ENCODE assay signal across 20 cellular contexts in genomic region chrX:9493936-9494335, GRCh38. TPM values are rescaled to one million over a fixed set of nuclear protein-coding genes. Genes with fewer than 3 reads are reported as not detected.
DNase-seq lines count a peak whose midpoint lies in the region; ATAC-seq, FAIRE-seq and TF ChIP-seq lines count a peak whose summit lies in the region.
"Had no signal": no experiment of that assay in that cellular context is flagged by ENCODE, and none has a peak within 500 bp of the region (broad histone marks: within the 10 kb centered on the region; RNA-seq: fewer than 3 reads in every experiment).

No MANE protein-coding gene starts in this region.

- no peaks in the 10 kb centered on the region for H3K27me3 ChIP-seq in HepG2 (ENCODE audit: control insufficient read depth in 1 of 2, insufficient read depth in 2 of 2, low read length in 2 of 2)
- H3K27me3 ChIP-seq in right lobe of liver: no peaks in the 10 kb centered on the region
- H3K27me3 ChIP-seq in brain microvascular endothelial cell (replicated peaks): no peaks in the 10 kb centered on the region
- no peaks in the 10 kb centered on the region for H3K27me3 ChIP-seq in sigmoid colon

- BruUV-seq in HepG2 (replicated peaks; lab: Mats Ljungman, UMichigan): no TSS peak

- in situ Hi-C loops in HepG2 (cut with HindIII; ENCODE audit: extremely low pct_ligation_motif_present, low pct_unique_long_range_greater_than_20kb): no loop called here
- in situ Hi-C loops in brain microvascular endothelial cell (cut with HindIII; ENCODE audit: low pct_ligation_motif_present, low sequenced_read_pairs): no loop called here

- no peak overlapping the region for H2AFZ ChIP-seq in HepG2 (ENCODE audit: low read length)

- no peak for TF ChIP-seq RAD21 in HepG2 (CRISPR knock-in tag; IDR thresholded peaks at IDR 0.05)

- no peaks in the 10 kb centered on the region for H3K9me3 ChIP-seq in HepG2 (ENCODE audit: low read length)
- H3K9me3 ChIP-seq in right lobe of liver: no peaks in the 10 kb centered on the region
- no peaks in the 10 kb centered on the region for H3K9me3 ChIP-seq in sigmoid colon
- H3K9me3 ChIP-seq: SK-N-SH had no signal

- H3K4me1 ChIP-seq in HepG2 (ENCODE audit: insufficient read depth, low read length) (peaks cover 6% of the 10 kb centered on the region; the same call in 1 of the 2 replicates), right lobe of liver (no peaks in the 10 kb centered on the region), sigmoid colon (peaks cover 0 to 18% (median 7%) of the 10 kb centered on the region in 4 donors)

- ATAC-seq in HepG2 (no peak), right lobe of liver (no peak), GM18909 (IDR thresholded peaks at IDR 0.05; ENCODE audit: poor library complexity, unreplicated experiment) (no peak), GM21381 (IDR thresholded peaks at IDR 0.05; ENCODE audit: unreplicated experiment) (no peak)
- ATAC-seq: GM12878 had no signal

- H3K4me3 ChIP-seq in HepG2 (replicated peaks in 1 of 3; ENCODE audit: insufficient read depth in 1 of 3, low read depth in 2 of 3, low read length in 3 of 3) (no peak overlapping the region), right lobe of liver (no peak overlapping the region), brain microvascular endothelial cell (ENCODE audit: low read depth, low read length) (no peak overlapping the region), sigmoid colon (no peak overlapping the region)
- H3K4me3 ChIP-seq: GM12878 had no signal

- H3K27ac ChIP-seq in HepG2 (ENCODE audit: extremely low read length, insufficient read depth, low read length) (no peak overlapping the region), right lobe of liver (no peak overlapping the region), brain microvascular endothelial cell (no peak overlapping the region), sigmoid colon (peak overlapping the region in 3 of 4 donors; percentile 12 to 66 (median 64))
- H3K27ac ChIP-seq: 22Rv1 had no signal

- TF ChIP-seq POLR2A in HepG2 (IDR thresholded peaks at IDR 0.05; ENCODE audit: insufficient read depth in 1 of 2, low read depth in 2 of 2, low read length in 2 of 2): no peak
- no peak for TF ChIP-seq POLR2A in right lobe of liver (IDR thresholded peaks at IDR 0.05)
- no peak for TF ChIP-seq POLR2A in sigmoid colon (IDR thresholded peaks at IDR 0.05)

- H3K36me3 ChIP-seq in HepG2 (replicated peaks in 1 of 2; ENCODE audit: control insufficient read depth in 1 of 2, insufficient read depth in 2 of 2, low read length in 2 of 2): peaks cover 2 to 8% of the 10 kb centered on the region in 2 experiments; a peak in 3 of 5 replicates
- no peaks in the 10 kb centered on the region for H3K36me3 ChIP-seq in right lobe of liver
- no peaks in the 10 kb centered on the region for H3K36me3 ChIP-seq in brain microvascular endothelial cell (replicated peaks)
- H3K36me3 ChIP-seq in sigmoid colon: no peaks in the 10 kb centered on the region

- peak; percentile 32 for FAIRE-seq in HepG2 (lab: Jason Lieb, UNC)
- FAIRE-seq: GM12878 had no signal

- no peak for DNase-seq in HepG2 (ENCODE audit: low spot score)
- DNase-seq in right lobe of liver: no peak
- peak; percentile 5 for DNase-seq in brain microvascular endothelial cell
- no peak for DNase-seq in sigmoid colon
- no peak for DNase-seq in 8988T
- DNase-seq in COLO829 (ENCODE audit: low spot score): no peak
- DNase-seq: CD4-positive, alpha-beta T cell; DMS153; EL; KG1; NCI-H1694 treated with DMSO at 0.1 percent for 48 hours; NCI-H2107; NCI-H524; OCI-M1; SHP77; SK-N-SH had no signal

- CTCF ChIA-PET in HepG2 (lab: Yijun Ruan, JAX; ENCODE audit: low intra/inter-chr PET ratio, low total read pairs): no interaction called here

- peaks cover 72% of the 10 kb centered on the region for H3K79me2 ChIP-seq in HepG2 (ENCODE audit: insufficient read depth, low read length)

- POLR2A ChIA-PET in HepG2 (lab: Yijun Ruan, JAX): no interaction called here

- TF ChIP-seq CTCF in HepG2 (CRISPR knock-in tag; IDR thresholded peaks at IDR 0.05): no peak
- no peak for TF ChIP-seq CTCF in right lobe of liver (IDR thresholded peaks at IDR 0.05)
- no peak for TF ChIP-seq CTCF in brain microvascular endothelial cell (IDR thresholded peaks at IDR 0.05; ENCODE audit: low read depth, low read length, missing control alignments)
- no peak for TF ChIP-seq CTCF in sigmoid colon (IDR thresholded peaks at IDR 0.05)

- TF ChIP-seq EP300 in HepG2 (IDR thresholded peaks at IDR 0.05; ENCODE audit: low read depth in 2 of 2, low read length in 2 of 2) (no peak), HepG2 (CRISPR knock-in tag; IDR thresholded peaks at IDR 0.05; ENCODE audit: borderline replicate concordance) (no peak), sigmoid colon (IDR thresholded peaks at IDR 0.05) (no peak)

- intact Hi-C loops in HepG2 (cut with micrococcal nuclease; ENCODE audit: unreplicated experiment): no loop called here
- intact Hi-C loops in right lobe of liver (cut with DNase I): no loop called here
- intact Hi-C loops in sigmoid colon (cut with DNase I): loop anchor here (10.0 kb wide), 1 partner anchor 181 kb away; no protein-coding TSS in a partner anchor

- no peak overlapping the region for H3K9ac ChIP-seq in HepG2 (ENCODE audit: insufficient read depth, low read depth, low read length)
- H3K9ac ChIP-seq: SK-N-SH had no signal

- 100% methylated on average over 4 of the region's 5 CpGs for WGBS in HepG2 (ENCODE audit: low lambda C conversion rate)
- WGBS in right lobe of liver (ENCODE audit: insufficient coverage, low coverage, low lambda C conversion rate, missing lambda C conversion rate): 86% methylated on average over 5 of the region's 5 CpGs
- WGBS in sigmoid colon, 2 donors: 89 to 92% methylated on average over 5 of the region's 5 CpGs

- H4K20me1 ChIP-seq in HepG2 (ENCODE audit: insufficient read depth, low read length): peaks cover 32% of the 10 kb centered on the region

- no peak overlapping the region for H3K4me2 ChIP-seq in HepG2 (ENCODE audit: low read depth, low read length)
- H3K4me2 ChIP-seq: SK-N-SH had no signal

TF ChIP-seq in HepG2, 621 proteins besides CTCF, POLR2A, EP300 and RAD21 (continues in another document):
- TF ChIP-seq ZBTB43 (CRISPR knock-in tag; conservative IDR thresholded peaks at IDR 0.05) (no peak), U2AF2 (IDR thresholded peaks at IDR 0.05; ENCODE audit: low read depth, low read length) (no peak), ZNF530 (CRISPR knock-in tag; IDR thresholded peaks at IDR 0.05; ENCODE audit: low read depth) (no peak), ZBTB21 (CRISPR knock-in tag; IDR thresholded peaks at IDR 0.05) (no peak), EHMT2 (IDR thresholded peaks at IDR 0.05; ENCODE audit: borderline replicate concordance, low read depth, low read length) (no peak), KLF11 (CRISPR knock-in tag; IDR thresholded peaks at IDR 0.05) (no peak), ZNF891 (CRISPR knock-in tag; IDR thresholded peaks at IDR 0.05) (no peak), SMARCE1 (IDR thresholded peaks at IDR 0.05; ENCODE audit: borderline replicate concordance) (no peak)

RNA-seq across cellular contexts. Expression of gene TBL1X, which starts 29.1 kb away (rescaled TPM):
- total RNA-seq in HepG2 (2016; rRNA removed; fragmentation: Illumina TruSeq; extraction: Trizol) (17.6 and 23.9 TPM in 2 replicates), right lobe of liver (10 to 100 TPM; 18.0 to 40.7 (median 20.8) TPM), sigmoid colon (10 to 100 TPM; 16.1 to 25.8 (median 19.5) TPM)
- 5.6 and 7.1 TPM in 2 replicates for total RNA-seq in HepG2 (2016; cell fraction: cytosol; rRNA removed; fragmentation: Illumina TruSeq; extraction: Trizol; ENCODE audit: low read depth)
- 17.3 and 22.5 TPM in 2 replicates for total RNA-seq in HepG2 (2016; cell fraction: insoluble cytoplasmic fraction; rRNA removed; fragmentation: Illumina TruSeq; extraction: Trizol)
- 20.1 and 26.9 TPM in 2 replicates for total RNA-seq in HepG2 (2016; cell fraction: membrane; rRNA removed; fragmentation: Illumina TruSeq; extraction: Trizol)
- total RNA-seq in HepG2 (2016; cell fraction: nucleus; rRNA removed; fragmentation: Illumina TruSeq; extraction: Trizol): 17.2 and 18.5 TPM in 2 replicates
- polyA plus RNA-seq in HepG2 (2011; rRNA removed) (14.4 and 19.9 TPM in 2 replicates), sigmoid colon (10 to 100 TPM in 1 of 3 donors, 1 to 10 TPM in 2; 6.5 to 10.8 (median 8.7) TPM)
- 18.3 and 19.7 TPM in 2 replicates for polyA plus RNA-seq in HepG2 (2011; cell fraction: cytosol; rRNA removed)
- polyA plus RNA-seq in HepG2 (2011; cell fraction: nucleus; rRNA removed): 19.7 and 23.1 TPM in 2 replicates
- polyA plus RNA-seq in HepG2 (2012): 23.6 and 23.7 TPM in 2 replicates
- polyA plus RNA-seq in HepG2 (2016; cell fraction: cytosol; fragmentation: Illumina TruSeq; extraction: Trizol; ENCODE audit: low read depth): 4.4 and 5.1 TPM in 2 replicates
- 20.8 and 26.3 TPM in 2 replicates for polyA plus RNA-seq in HepG2 (2016; cell fraction: insoluble cytoplasmic fraction; fragmentation: Illumina TruSeq; extraction: Trizol; ENCODE audit: low read depth)
- polyA plus RNA-seq in HepG2 (2016; cell fraction: membrane; fragmentation: Illumina TruSeq; extraction: Trizol; ENCODE audit: low read depth): 15.3 and 16.7 TPM in 2 replicates
- 20.1 and 21.0 TPM in 2 replicates for polyA plus RNA-seq in HepG2 (2016; cell fraction: nucleus; fragmentation: Illumina TruSeq; extraction: Trizol; ENCODE audit: insufficient read depth, low read depth)
- polyA minus RNA-seq in HepG2 (2011; rRNA and poly(A)+ RNA removed; ENCODE audit: low replicate concordance): 88.3 and 148 TPM in 2 replicates
- polyA minus RNA-seq in HepG2 (2011; cell fraction: cytosol; rRNA and poly(A)+ RNA removed): 24.9 and 29.0 TPM in 2 replicates
- 61.7 and 70.2 TPM in 2 replicates for polyA minus RNA-seq in HepG2 (2011; cell fraction: nucleus; rRNA and poly(A)+ RNA removed)

Comparison
In these comparisons a context has a peak if more than half of its experiments do, and no peak if none do; other contexts are left out.
1. H3K27ac ChIP-seq: peak in sigmoid colon (3 of 4); none in HepG2 (single experiment), right lobe of liver (0 of 3) and brain microvascular endothelial cell (single experiment).